Comparison of ENCODE assay signal across 15 cellular contexts in genomic region chr4:184959786-184960185, GRCh38. TPM values are rescaled to one million over a fixed set of nuclear protein-coding genes. Genes with fewer than 3 reads are reported as not detected.
DNase-seq lines count a peak whose midpoint lies in the region; ATAC-seq and TF ChIP-seq lines count a peak whose summit lies in the region.
"Had no signal": no experiment of that assay in that cellular context is flagged by ENCODE, and none has a peak within 500 bp of the region (broad histone marks: within the 10 kb centered on the region; RNA-seq: fewer than 3 reads in every experiment).

No MANE protein-coding gene starts in this region.

- H3K27ac Mint-ChIP-seq in H9 (0 out of 7 replicates have a peak overlapping the region, but pooled peaks of 1 of the 3 experiments have one; percentile 70), brain (peak overlapping the region in 3 of 5 experiments; percentile 3 to 90 (median 89))
- H3K27ac Mint-ChIP-seq: CD8-positive, alpha-beta memory T cell had no signal

- TF ChIP-seq POLR2A in right lobe of liver (IDR thresholded peaks at IDR 0.05) = no peak

- H3K23me2 ChIP-seq in H9 (ENCODE audit: insufficient read length, low read depth, low read length, poor library complexity, severe bottlenecking) = no peaks in the 10 kb centered on the region

- H3K36me3 Mint-ChIP-seq in H9 (ENCODE audit: insufficient read depth in 1 of 3, low read depth in 3 of 3) = peaks cover under 1 to 1% (median 1%) of the 10 kb centered on the region in 3 experiments; a peak in 6 of 7 replicates
- H3K36me3 Mint-ChIP-seq in brain = peaks cover under 1% of the 10 kb centered on the region
- H3K36me3 Mint-ChIP-seq: IgD-negative memory B cell had no signal

- H3K4me3 Mint-ChIP-seq in H9 (no peak overlapping the region), brain (peak overlapping the region in 1 of 5 experiments; percentile 64)
- H3K4me3 Mint-ChIP-seq: CD8-positive, alpha-beta memory T cell; IgD-negative memory B cell had no signal

- H3K27ac ChIP-seq in H9 (ENCODE audit: insufficient read length, low read depth, low read length) (no peak overlapping the region), right lobe of liver (peak overlapping the region in 2 of 3 donors; percentile 13 to 71)
- H3K27ac ChIP-seq: A549, GM23248 had no signal

- no peak overlapping the region for H2AFZ ChIP-seq in H9 (ENCODE audit: low read length)
- H2AFZ ChIP-seq: GM23248 had no signal

- no peaks in the 10 kb centered on the region for H3K36me3 ChIP-seq in right lobe of liver
- H3K36me3 ChIP-seq: BE2C had no signal

- no peak overlapping the region for H2BK15ac ChIP-seq in H9 (ENCODE audit: low read depth, low read length)

- H4K5ac ChIP-seq in H9 (ENCODE audit: insufficient read length, low read depth, low read length) = no peak overlapping the region

- no peak overlapping the region for H4K91ac ChIP-seq in H9 (ENCODE audit: insufficient read length, low read depth, low read length)

- H3K27me3 ChIP-seq in H9 (ENCODE audit: insufficient read depth, low read length) (no peaks in the 10 kb centered on the region), right lobe of liver (no peaks in the 10 kb centered on the region)
- H3K27me3 ChIP-seq: BE2C had no signal

- ATAC-seq in right lobe of liver (peak in 1 of 4 donors; percentile 15), HG03520 (IDR thresholded peaks at IDR 0.05; ENCODE audit: unreplicated experiment) (no peak)
- ATAC-seq: A549 had no signal

- no peak overlapping the region for H2BK20ac ChIP-seq in H9 (ENCODE audit: low read depth, low read length, poor library complexity, severe bottlenecking)

- H3K4me1 Mint-ChIP-seq in H9 = peaks cover 9 to 10% of the 10 kb centered on the region in 2 experiments
- H3K4me1 Mint-ChIP-seq in brain = peaks cover 46% of the 10 kb centered on the region

- H3K18ac ChIP-seq in H9 (ENCODE audit: insufficient read length, low read depth, low read length) = no peak overlapping the region

- H3K14ac ChIP-seq in H9 (ENCODE audit: insufficient read depth, low read length) = no peak overlapping the region

- no peak overlapping the region for H3K9ac ChIP-seq in H9 (ENCODE audit: extremely low read depth, insufficient read length, low read length)
- H3K9ac ChIP-seq: GM23248 had no signal

- no peak overlapping the region for H2BK12ac ChIP-seq in H9 (ENCODE audit: insufficient read length, low read depth, low read length)

- H3K9me3 ChIP-seq in H9 (ENCODE audit: control insufficient read depth, low read depth, low read length) (no peaks in the 10 kb centered on the region), right lobe of liver (no peaks in the 10 kb centered on the region)
- H3K9me3 ChIP-seq: A549, BE2C had no signal

- H4K20me1 ChIP-seq in H9 (ENCODE audit: control insufficient read depth, insufficient read depth, insufficient read length) = no peaks in the 10 kb centered on the region

- intact Hi-C loops in right lobe of liver (cut with DNase I) = no loop called here

- DNase-seq in H9 = peak; percentile 23
- DNase-seq in right lobe of liver = peak in 1 of 3 donors; percentile 36
- DNase-seq in ureter (ENCODE audit: low spot score) = peak; percentile 19
- DNase-seq in COLO668 (lab: John Stamatoyannopoulos, UW; ENCODE audit: unreplicated experiment) = no peak
- no peak for DNase-seq in activated T-cell treated with anti-CD3 and anti-CD28 coated beads, Interleukin-2, amount 50 U/mL, for 48 hours
- DNase-seq: BE2C; CD8-positive, alpha-beta memory T cell; GM23248 had no signal

- H3K4me1 ChIP-seq in H9 (ENCODE audit: insufficient read depth, low read length) (no peaks in the 10 kb centered on the region), right lobe of liver (peaks cover 0 to 24% (median 7%) of the 10 kb centered on the region in 4 donors)
- H3K4me1 ChIP-seq: A549, BE2C had no signal

- no peak overlapping the region for H3K4me2 ChIP-seq in H9 (ENCODE audit: insufficient read depth, insufficient read length, low read length)
- H3K4me2 ChIP-seq: A549 had no signal

- H3K9me3 Mint-ChIP-seq in H9 (peaks cover 4 to 6% of the 10 kb centered on the region in 2 experiments), brain (peaks cover 0 to 6% (median 1%) of the 10 kb centered on the region in 5 experiments)

- no peaks in the 10 kb centered on the region for H3K79me1 ChIP-seq in H9 (ENCODE audit: insufficient read depth, low read depth, low read length, poor library complexity, severe bottlenecking)

- H3K4ac ChIP-seq in H9 (ENCODE audit: low read depth, low read length) = no peak overlapping the region

- no peak overlapping the region for H3K23ac ChIP-seq in H9 (ENCODE audit: insufficient read length, low read depth, low read length)

- H3K56ac ChIP-seq in H9 (ENCODE audit: insufficient read length, low read depth, low read length) = no peak overlapping the region

- H2AK5ac ChIP-seq in H9 (ENCODE audit: insufficient read length, low read length) = no peak overlapping the region

- no peak overlapping the region for H2BK5ac ChIP-seq in H9 (ENCODE audit: insufficient read length, low read length)

- no peak for TF ChIP-seq CTCF in H9 (conservative IDR thresholded peaks at IDR 0.05)
- no peak for TF ChIP-seq CTCF in brain (conservative IDR thresholded peaks at IDR 0.05)
- TF ChIP-seq CTCF in right lobe of liver (IDR thresholded peaks at IDR 0.05) = no peak

- no peak overlapping the region for H4K8ac ChIP-seq in H9 (replicated peaks; ENCODE audit: insufficient read length, low read depth, low read length)

- no peak overlapping the region for H2BK120ac ChIP-seq in H9 (ENCODE audit: low read depth, low read length, poor library complexity, severe bottlenecking)

- no peak overlapping the region for H3K4me3 ChIP-seq in right lobe of liver
- H3K4me3 ChIP-seq: A549, GM23248 had no signal

- no peak overlapping the region for H3T11ph ChIP-seq in H9 (ENCODE audit: low read length)

- no peaks in the 10 kb centered on the region for H3K79me2 ChIP-seq in H9 (ENCODE audit: insufficient read depth, low read length)

- H3K27me3 Mint-ChIP-seq in H9 (ENCODE audit: low read depth) (peaks cover under 1% of the 10 kb centered on the region; the same call in 1 of the 2 replicates), brain (no peaks in the 10 kb centered on the region)

- WGBS in H9 (ENCODE audit: extremely low coverage, insufficient read length, low lambda C conversion rate) = no CpG with 5 or more reads among the region's 12 CpGs
- 86% methylated on average over 12 of the region's 12 CpGs for WGBS in right lobe of liver (ENCODE audit: insufficient coverage, low coverage, low lambda C conversion rate, missing lambda C conversion rate)

RNA-seq across cellular contexts. Expression of gene HELT, which starts 58.5 kb away (rescaled TPM):
- total RNA-seq in H9 (2021) (not detected in 2 replicates), right lobe of liver (not detected), ureter (not detected)
- polyA plus RNA-seq in brain (ENCODE audit: insufficient read depth, low read depth, low replicate concordance) = not detected
- total RNA-seq: CD8-positive, alpha-beta memory T cell; Daoy; GM23248; HT-29 had no signal
- polyA plus RNA-seq: A549; AG04450; CD8-positive, alpha-beta memory T cell; GM23248; IgD-negative memory B cell had no signal

Comparison
In these comparisons a context has a peak if more than half of its experiments do, and no peak if none do; other contexts are left out.
1. DNase-seq: peak in H9 (single experiment) and ureter (single experiment); none in COLO668 (single experiment) and activated T-cell treated with anti-CD3 and anti-CD28 coated beads, Interleukin-2, amount 50 U/mL, for 48 hours (0 of 2).